Comparison of ENCODE assay signal across 8 cellular contexts in genomic region chr5:134410822-134411221, GRCh38. TPM values are rescaled to one million over a fixed set of nuclear protein-coding genes. Genes with fewer than 3 reads are reported as not detected.
DNase-seq lines count a peak whose midpoint lies in the region; ATAC-seq and TF ChIP-seq lines count a peak whose summit lies in the region.

No MANE protein-coding gene starts in this region.

- H3K27me3 ChIP-seq in DOHH2 (ENCODE audit: control insufficient read depth, low read length) (no peaks in the 10 kb centered on the region), PC-3 (ENCODE audit: low read length) (no peaks in the 10 kb centered on the region), esophagus muscularis mucosa (no peaks in the 10 kb centered on the region), trophoblast cell (ENCODE audit: insufficient read depth, low read length) (no peaks in the 10 kb centered on the region), body of pancreas (no peaks in the 10 kb centered on the region)

- TF ChIP-seq POLR2A in esophagus muscularis mucosa (IDR thresholded peaks at IDR 0.05; ENCODE audit: low read depth) (no peak), body of pancreas (IDR thresholded peaks at IDR 0.05) (no peak)

- H4K8ac ChIP-seq in trophoblast cell (ENCODE audit: low read depth, low read length), result peak overlapping the region; percentile 13

- 0 out of 2 replicates have a peak overlapping the region, but pooled peaks have one; percentile 92 for H2AFZ ChIP-seq in PC-3 (ENCODE audit: low read length)
- H2AFZ ChIP-seq in trophoblast cell (ENCODE audit: insufficient read depth, low read length, poor library complexity), result no peak overlapping the region

- TF ChIP-seq CTCF in DOHH2 (IDR thresholded peaks at IDR 0.05; ENCODE audit: low read depth, low read length, poor library complexity, severe bottlenecking) (no peak), PC-3 (conservative IDR thresholded peaks at IDR 0.05; ENCODE audit: low read depth, low read length) (no peak), esophagus muscularis mucosa (IDR thresholded peaks at IDR 0.05) (no peak), body of pancreas (IDR thresholded peaks at IDR 0.05) (no peak)

- no TSS peak for BruUV-seq in PC-3 (replicated peaks; lab: Mats Ljungman, UMichigan)

- no peak overlapping the region for H4K12ac ChIP-seq in trophoblast cell (ENCODE audit: low read depth, low read length)

- TF ChIP-seq EP300 in esophagus muscularis mucosa (IDR thresholded peaks at IDR 0.05), result no peak

- peak overlapping the region; percentile 100 for H3K4me3 ChIP-seq in DOHH2 (ENCODE audit: low read length)
- H3K4me3 ChIP-seq in PC-3 (ENCODE audit: low read length), result peak overlapping the region; percentile 96
- peak overlapping the region; percentile 71 to 84 (median 82) for H3K4me3 ChIP-seq in esophagus muscularis mucosa
- H3K4me3 ChIP-seq in trophoblast cell (ENCODE audit: low read depth, low read length), result no peak overlapping the region
- H3K4me3 ChIP-seq in body of pancreas, result peak overlapping the region in 1 of 2 donors; percentile 84

- H3K36me3 ChIP-seq in DOHH2 (ENCODE audit: control insufficient read depth, low read length) (peaks cover 32% of the 10 kb centered on the region), PC-3 (ENCODE audit: low read depth, low read length) (no peaks in the 10 kb centered on the region; the same call in 1 of the 2 replicates), esophagus muscularis mucosa (peaks cover 0 to 18% (median 9%) of the 10 kb centered on the region in 4 donors), trophoblast cell (ENCODE audit: control insufficient read depth in 1 of 2, insufficient read depth in 2 of 2, low read length in 2 of 2) (no peaks in the 10 kb centered on the region), body of pancreas (replicated peaks in 1 of 2; ENCODE audit: insufficient read depth in 1 of 2, low read depth in 2 of 2) (no peaks in the 10 kb centered on the region)

- CTCF ChIA-PET in PC-3 (lab: Charles Lee), result interaction anchor here (1.1 kb wide), 1 partner anchor 95 kb away, joined by 5 read pairs; no protein-coding TSS in a partner anchor

- H3K4ac ChIP-seq in trophoblast cell (ENCODE audit: low read depth, low read length), result peak overlapping the region; percentile 24

- no peak overlapping the region for H2AK5ac ChIP-seq in trophoblast cell (ENCODE audit: low read length)

- H4K91ac ChIP-seq in trophoblast cell (ENCODE audit: low read depth, low read length), result no peak overlapping the region

- no peak overlapping the region for H3K27ac ChIP-seq in DOHH2 (ENCODE audit: low read depth, low read length)
- no peak overlapping the region for H3K27ac ChIP-seq in PC-3 (ENCODE audit: low read length)
- H3K27ac ChIP-seq in esophagus muscularis mucosa (replicated peaks in 1 of 4), result peak overlapping the region in 1 of 4 donors; percentile 82
- H3K27ac ChIP-seq in trophoblast cell (ENCODE audit: low read depth, low read length), result no peak overlapping the region
- H3K27ac ChIP-seq in body of pancreas, result peak overlapping the region in 1 of 4 donors; percentile 90

- no peaks in the 10 kb centered on the region for H3K9me3 ChIP-seq in DOHH2 (ENCODE audit: control insufficient read depth, insufficient read depth, low read length)
- no peaks in the 10 kb centered on the region for H3K9me3 ChIP-seq in PC-3 (ENCODE audit: low read length)
- H3K9me3 ChIP-seq in esophagus muscularis mucosa, result no peaks in the 10 kb centered on the region
- no peaks in the 10 kb centered on the region for H3K9me3 ChIP-seq in trophoblast cell (ENCODE audit: insufficient read depth, low read depth, low read length)
- H3K9me3 ChIP-seq in body of pancreas, result no peaks in the 10 kb centered on the region

- H4K20me1 ChIP-seq in DOHH2 (ENCODE audit: control insufficient read depth, insufficient read depth, low read depth, low read length), result no peaks in the 10 kb centered on the region
- H4K20me1 ChIP-seq in PC-3 (ENCODE audit: low read length), result no peaks in the 10 kb centered on the region

- ATAC-seq in PC-3, result no peak
- ATAC-seq in body of pancreas, result no peak

- H2BK12ac ChIP-seq in trophoblast cell (ENCODE audit: low read length), result no peak overlapping the region

- POLR2A ChIA-PET in PC-3 (lab: Charles Lee; ENCODE audit: unreplicated experiment), result no interaction called here

- no peak overlapping the region for H3K23ac ChIP-seq in trophoblast cell (ENCODE audit: low read length)

- peak overlapping the region; percentile 88 for H3K9ac ChIP-seq in PC-3 (ENCODE audit: low read length)
- no peak overlapping the region for H3K9ac ChIP-seq in trophoblast cell (ENCODE audit: low read length)

- WGBS in esophagus muscularis mucosa, result 78% methylated on average over 4 of the region's 4 CpGs
- no CpG with 5 or more reads among the region's 4 CpGs for WGBS in trophoblast cell (ENCODE audit: extremely low coverage, insufficient coverage, insufficient read length)
- 55 to 58% methylated on average over 4 of the region's 4 CpGs for WGBS in body of pancreas, 2 donors

- peaks cover 9% of the 10 kb centered on the region for H3K79me1 ChIP-seq in trophoblast cell (ENCODE audit: low read length)

- no peak overlapping the region for H3K14ac ChIP-seq in trophoblast cell (ENCODE audit: low read length)

- peak overlapping the region; percentile 100 for H3K4me2 ChIP-seq in DOHH2 (ENCODE audit: low read length)
- H3K4me2 ChIP-seq in PC-3 (ENCODE audit: low read length), result peak overlapping the region; percentile 99
- H3K4me2 ChIP-seq in trophoblast cell (ENCODE audit: low read length), result peak overlapping the region; percentile 58

- intact Hi-C loops in PC-3 (cut with micrococcal nuclease), result loop anchor here (2.0 to 5.0 kb wide), 3 partner anchors 18 to 116 kb away; no protein-coding TSS in a partner anchor
- intact Hi-C loops in esophagus muscularis mucosa (cut with DNase I), result loop anchor here (2.0 to 5.0 kb wide), 3 partner anchors 39 to 168 kb away; partner anchors contain the start of gene UBE2B
- intact Hi-C loops in body of pancreas (cut with DNase I), result loop anchor here (10.0 kb wide), 1 partner anchor 104 kb away; no protein-coding TSS in a partner anchor

- no peak for DNase-seq in PC-3
- no peak for DNase-seq in esophagus muscularis mucosa (ENCODE audit: extremely low spot score)
- no peak for DNase-seq in trophoblast cell
- no peak for DNase-seq in body of pancreas
- DNase-seq in D341Med (ENCODE audit: low spot score), result no peak
- no peak for DNase-seq in NCI-H1930 (lab: John Stamatoyannopoulos, UW)
- no peak for DNase-seq in OCI-M1 (lab: John Stamatoyannopoulos, UW)

- H3F3A ChIP-seq in DOHH2 (ENCODE audit: control insufficient read depth, insufficient read depth) (no peaks in the 10 kb centered on the region), PC-3 (ENCODE audit: low read length, unreplicated experiment) (no peaks in the 10 kb centered on the region)

- H2BK120ac ChIP-seq in trophoblast cell (ENCODE audit: insufficient read depth, low read length, poor library complexity), result no peak overlapping the region

- peaks cover 43% of the 10 kb centered on the region for H3K79me2 ChIP-seq in DOHH2 (ENCODE audit: control insufficient read depth, low read length)
- peaks cover 32% of the 10 kb centered on the region for H3K79me2 ChIP-seq in PC-3 (ENCODE audit: low read length)
- peaks cover 6% of the 10 kb centered on the region for H3K79me2 ChIP-seq in trophoblast cell (ENCODE audit: control insufficient read depth, insufficient read depth, low read length, poor library complexity)

- H2BK5ac ChIP-seq in trophoblast cell (ENCODE audit: low read depth, low read length, poor library complexity), result no peak overlapping the region

- H3K4me1 ChIP-seq in DOHH2 (ENCODE audit: control insufficient read depth, low read length) (peaks cover 22% of the 10 kb centered on the region), PC-3 (ENCODE audit: insufficient read depth, low read length) (peaks cover 24% of the 10 kb centered on the region; the same call in 1 of the 2 replicates), esophagus muscularis mucosa (peaks cover 22 to 43% (median 38%) of the 10 kb centered on the region in 4 donors), trophoblast cell (ENCODE audit: control insufficient read depth in 1 of 2, insufficient read depth in 2 of 2, low read length in 2 of 2) (peaks cover 7 to 10% of the 10 kb centered on the region in 2 experiments), body of pancreas (peaks cover 57% of the 10 kb centered on the region)

- H3K9me2 ChIP-seq in DOHH2 (replicated peaks; ENCODE audit: control insufficient read depth, low read length) (no peaks in the 10 kb centered on the region), PC-3 (replicated peaks; ENCODE audit: low read length) (no peaks in the 10 kb centered on the region)

- H3K18ac ChIP-seq in trophoblast cell (ENCODE audit: low read length), result no peak overlapping the region

RNA-seq across cellular contexts. Expression of gene CDKN2AIPNL, which starts 0.9 kb away (rescaled TPM):
- total RNA-seq in PC-3 (2014; rRNA removed), result 29.7 and 38.2 TPM in 2 replicates
- total RNA-seq in esophagus muscularis mucosa, result 10 to 100 TPM; 17.9 to 19.9 (median 18.8) TPM
- 21.1 and 23.7 TPM in 2 replicates for polyA plus RNA-seq in trophoblast cell (2013)
- total RNA-seq in body of pancreas, result 10 to 100 TPM in 1 of 2 donors, 1 to 10 TPM in 1; 3.0 to 14.5 TPM

RNA-seq across cellular contexts. Expression of gene UBE2B, which starts 39.5 kb away (rescaled TPM):
- total RNA-seq in PC-3 (2014; rRNA removed) (9.5 and 10.0 TPM in 2 replicates), esophagus muscularis mucosa (10 to 100 TPM; 38.2 to 96.3 (median 52.3) TPM), body of pancreas (10 to 100 TPM; 31.6 to 36.1 TPM)
- polyA plus RNA-seq in trophoblast cell (2013), result 166 and 181 TPM in 2 replicates

RNA-seq across cellular contexts. Expression of gene CDKL3, which starts 43.9 kb away (rescaled TPM):
- 0.17 TPM in 1 of 2 replicates, not detected in the other for total RNA-seq in PC-3 (2014; rRNA removed)
- total RNA-seq in esophagus muscularis mucosa, result 1 to 10 TPM; 1.1 to 4.6 (median 4.0) TPM
- 1.3 and 1.4 TPM in 2 replicates for polyA plus RNA-seq in trophoblast cell (2013)
- total RNA-seq in body of pancreas, result 1 to 10 TPM in 1 of 2 donors, not detected in 1; 1.0 TPM
